ENCODE assay signal across 1 cellular context in the genomic region with DNA sequence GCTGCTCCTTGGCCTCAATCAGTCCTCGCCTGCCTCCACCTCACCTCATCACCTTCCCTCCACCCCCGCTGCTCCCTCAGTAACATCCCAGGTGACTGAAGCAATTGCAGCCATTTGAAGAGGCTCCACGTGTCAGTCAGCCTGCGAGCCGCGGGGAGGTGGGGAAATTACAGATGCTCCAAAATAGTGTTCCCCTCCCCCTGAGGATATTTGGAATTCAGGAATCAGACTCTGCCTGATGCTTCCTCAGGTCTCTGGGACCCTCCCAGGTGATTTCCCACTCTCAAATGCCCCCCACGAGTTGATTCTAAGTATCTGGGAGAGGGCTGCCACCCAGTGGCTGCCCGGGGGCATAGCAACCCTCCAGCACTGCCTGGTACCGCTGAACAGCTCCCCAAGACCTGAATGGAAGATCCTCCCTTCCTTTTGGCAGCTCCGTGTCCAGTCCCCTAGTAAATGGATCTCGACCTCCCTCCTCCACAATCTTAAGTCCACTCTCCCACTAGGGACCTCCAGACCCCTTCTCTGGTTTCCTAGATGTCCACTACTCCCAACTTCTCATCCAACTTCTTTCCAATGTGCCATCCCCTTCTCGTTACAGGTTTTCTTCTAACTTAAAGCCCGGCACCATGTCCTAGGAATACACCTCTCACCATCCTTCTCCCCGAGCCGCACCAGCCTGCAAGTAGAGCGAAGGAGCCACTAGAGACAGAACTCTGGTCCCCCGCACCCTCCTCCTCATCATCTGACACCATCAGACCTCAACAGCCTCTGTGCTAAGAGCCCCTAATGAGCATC.
A peak's percentile ranks its signal among the peaks of the same experiment; 100 is the strongest.
TF ChIP-seq lines count a peak whose summit lies in the region.

No MANE protein-coding gene starts in this region.

TF ChIP-seq in HepG2, 621 proteins besides CTCF, POLR2A, EP300 and RAD21:
- TF ChIP-seq XRCC5 (optimal IDR thresholded peaks at IDR 0.05; ENCODE audit: low read length) (peak; percentile 67), STAG1 (CRISPR knock-in tag; IDR thresholded peaks at IDR 0.05) (peak; percentile 88), KMT2A (CRISPR knock-in tag; IDR thresholded peaks at IDR 0.05) (no peak), ZNF788 (CRISPR knock-in tag; IDR thresholded peaks at IDR 0.05; ENCODE audit: borderline replicate concordance) (peak; percentile 48; the same call in 1 of the 2 replicates), MXI1 (IDR thresholded peaks at IDR 0.05; ENCODE audit: borderline replicate concordance, low read depth, low read length) (0 out of 3 replicates have a peak, but pooled peaks have one; percentile 36), ZNF891 (CRISPR knock-in tag; IDR thresholded peaks at IDR 0.05) (0 out of 2 replicates have a peak, but pooled peaks have one; percentile 21), HOXA5 (CRISPR knock-in tag; IDR thresholded peaks at IDR 0.05) (0 out of 2 replicates have a peak, but pooled peaks have one; percentile 31), SMC3 (IDR thresholded peaks at IDR 0.05; ENCODE audit: low read length) (peak; percentile 74), SMAD3 (CRISPR knock-in tag; IDR thresholded peaks at IDR 0.05) (no peak), MAZ (IDR thresholded peaks at IDR 0.05; ENCODE audit: borderline replicate concordance, low read depth, low read length) (peak; percentile 31; the same call in 1 of the 2 replicates), MAZ (CRISPR knock-in tag; IDR thresholded peaks at IDR 0.05; ENCODE audit: low read depth) (0 out of 2 replicates have a peak, but pooled peaks have one; percentile 47), STAT5B (CRISPR knock-in tag; IDR thresholded peaks at IDR 0.05) (no peak)
- TF ChIP-seq, protein P1, sequence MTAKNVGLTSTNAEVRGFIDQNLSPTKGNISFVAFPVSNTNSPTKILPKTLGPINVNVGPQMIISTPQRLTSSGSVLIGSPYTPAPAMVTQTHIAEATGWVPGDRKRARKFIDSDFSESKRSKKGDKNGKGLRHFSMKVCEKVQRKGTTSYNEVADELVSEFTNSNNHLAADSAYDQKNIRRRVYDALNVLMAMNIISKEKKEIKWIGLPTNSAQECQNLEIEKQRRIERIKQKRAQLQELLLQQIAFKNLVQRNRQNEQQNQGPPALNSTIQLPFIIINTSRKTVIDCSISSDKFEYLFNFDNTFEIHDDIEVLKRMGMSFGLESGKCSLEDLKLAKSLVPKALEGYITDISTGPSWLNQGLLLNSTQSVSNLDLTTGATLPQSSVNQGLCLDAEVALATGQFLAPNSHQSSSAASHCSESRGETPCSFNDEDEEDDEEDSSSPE (CRISPR knock-in tag; IDR thresholded peaks at IDR 0.05) = 0 out of 2 replicates have a peak, but pooled peaks have one; percentile 31
- TF ChIP-seq, protein P2, sequence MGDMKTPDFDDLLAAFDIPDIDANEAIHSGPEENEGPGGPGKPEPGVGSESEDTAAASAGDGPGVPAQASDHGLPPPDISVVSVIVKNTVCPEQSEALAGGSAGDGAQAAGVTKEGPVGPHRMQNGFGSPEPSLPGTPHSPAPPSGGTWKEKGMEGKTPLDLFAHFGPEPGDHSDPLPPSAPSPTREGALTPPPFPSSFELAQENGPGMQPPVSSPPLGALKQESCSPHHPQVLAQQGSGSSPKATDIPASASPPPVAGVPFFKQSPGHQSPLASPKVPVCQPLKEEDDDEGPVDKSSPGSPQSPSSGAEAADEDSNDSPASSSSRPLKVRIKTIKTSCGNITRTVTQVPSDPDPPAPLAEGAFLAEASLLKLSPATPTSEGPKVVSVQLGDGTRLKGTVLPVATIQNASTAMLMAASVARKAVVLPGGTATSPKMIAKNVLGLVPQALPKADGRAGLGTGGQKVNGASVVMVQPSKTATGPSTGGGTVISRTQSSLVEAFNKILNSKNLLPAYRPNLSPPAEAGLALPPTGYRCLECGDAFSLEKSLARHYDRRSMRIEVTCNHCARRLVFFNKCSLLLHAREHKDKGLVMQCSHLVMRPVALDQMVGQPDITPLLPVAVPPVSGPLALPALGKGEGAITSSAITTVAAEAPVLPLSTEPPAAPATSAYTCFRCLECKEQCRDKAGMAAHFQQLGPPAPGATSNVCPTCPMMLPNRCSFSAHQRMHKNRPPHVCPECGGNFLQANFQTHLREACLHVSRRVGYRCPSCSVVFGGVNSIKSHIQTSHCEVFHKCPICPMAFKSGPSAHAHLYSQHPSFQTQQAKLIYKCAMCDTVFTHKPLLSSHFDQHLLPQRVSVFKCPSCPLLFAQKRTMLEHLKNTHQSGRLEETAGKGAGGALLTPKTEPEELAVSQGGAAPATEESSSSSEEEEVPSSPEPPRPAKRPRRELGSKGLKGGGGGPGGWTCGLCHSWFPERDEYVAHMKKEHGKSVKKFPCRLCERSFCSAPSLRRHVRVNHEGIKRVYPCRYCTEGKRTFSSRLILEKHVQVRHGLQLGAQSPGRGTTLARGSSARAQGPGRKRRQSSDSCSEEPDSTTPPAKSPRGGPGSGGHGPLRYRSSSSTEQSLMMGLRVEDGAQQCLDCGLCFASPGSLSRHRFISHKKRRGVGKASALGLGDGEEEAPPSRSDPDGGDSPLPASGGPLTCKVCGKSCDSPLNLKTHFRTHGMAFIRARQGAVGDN (CRISPR knock-in tag; IDR thresholded peaks at IDR 0.05) = peak; percentile 38
- TF ChIP-seq, protein P3, sequence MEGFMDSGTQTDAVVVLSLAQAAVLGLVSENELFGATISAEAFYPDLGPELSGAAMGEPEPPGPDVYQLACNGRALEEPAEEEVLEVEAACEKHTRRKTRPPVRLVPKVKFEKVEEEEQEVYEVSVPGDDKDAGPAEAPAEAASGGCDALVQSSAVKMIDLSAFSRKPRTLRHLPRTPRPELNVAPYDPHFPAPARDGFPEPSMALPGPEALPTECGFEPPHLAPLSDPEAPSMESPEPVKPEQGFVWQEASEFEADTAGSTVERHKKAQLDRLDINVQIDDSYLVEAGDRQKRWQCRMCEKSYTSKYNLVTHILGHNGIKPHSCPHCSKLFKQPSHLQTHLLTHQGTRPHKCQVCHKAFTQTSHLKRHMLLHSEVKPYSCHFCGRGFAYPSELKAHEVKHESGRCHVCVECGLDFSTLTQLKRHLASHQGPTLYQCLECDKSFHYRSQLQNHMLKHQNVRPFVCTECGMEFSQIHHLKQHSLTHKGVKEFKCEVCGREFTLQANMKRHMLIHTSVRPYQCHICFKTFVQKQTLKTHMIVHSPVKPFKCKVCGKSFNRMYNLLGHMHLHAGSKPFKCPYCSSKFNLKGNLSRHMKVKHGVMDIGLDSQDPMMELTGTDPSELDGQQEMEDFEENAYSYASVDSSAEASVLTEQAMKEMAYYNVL (CRISPR knock-in tag; IDR thresholded peaks at IDR 0.05; ENCODE audit: borderline replicate concordance) = 0 out of 2 replicates have a peak, but pooled peaks have one; percentile 39
- TF ChIP-seq, protein P4, sequence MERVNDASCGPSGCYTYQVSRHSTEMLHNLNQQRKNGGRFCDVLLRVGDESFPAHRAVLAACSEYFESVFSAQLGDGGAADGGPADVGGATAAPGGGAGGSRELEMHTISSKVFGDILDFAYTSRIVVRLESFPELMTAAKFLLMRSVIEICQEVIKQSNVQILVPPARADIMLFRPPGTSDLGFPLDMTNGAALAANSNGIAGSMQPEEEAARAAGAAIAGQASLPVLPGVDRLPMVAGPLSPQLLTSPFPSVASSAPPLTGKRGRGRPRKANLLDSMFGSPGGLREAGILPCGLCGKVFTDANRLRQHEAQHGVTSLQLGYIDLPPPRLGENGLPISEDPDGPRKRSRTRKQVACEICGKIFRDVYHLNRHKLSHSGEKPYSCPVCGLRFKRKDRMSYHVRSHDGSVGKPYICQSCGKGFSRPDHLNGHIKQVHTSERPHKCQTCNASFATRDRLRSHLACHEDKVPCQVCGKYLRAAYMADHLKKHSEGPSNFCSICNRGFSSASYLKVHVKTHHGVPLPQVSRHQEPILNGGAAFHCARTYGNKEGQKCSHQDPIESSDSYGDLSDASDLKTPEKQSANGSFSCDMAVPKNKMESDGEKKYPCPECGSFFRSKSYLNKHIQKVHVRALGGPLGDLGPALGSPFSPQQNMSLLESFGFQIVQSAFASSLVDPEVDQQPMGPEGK (CRISPR knock-in tag; IDR thresholded peaks at IDR 0.05) = peak; percentile 54; the same call in 1 of the 2 replicates
- TF ChIP-seq, protein P5, sequence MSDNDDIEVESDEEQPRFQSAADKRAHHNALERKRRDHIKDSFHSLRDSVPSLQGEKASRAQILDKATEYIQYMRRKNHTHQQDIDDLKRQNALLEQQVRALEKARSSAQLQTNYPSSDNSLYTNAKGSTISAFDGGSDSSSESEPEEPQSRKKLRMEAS (IDR thresholded peaks at IDR 0.05) = peak; percentile 71; the same call in 1 of the 2 replicates
TF ChIP-seq in HepG2: peak in this region for 13.
